Comparison of ENCODE assay signal across 11 cellular contexts in the genomic region with DNA sequence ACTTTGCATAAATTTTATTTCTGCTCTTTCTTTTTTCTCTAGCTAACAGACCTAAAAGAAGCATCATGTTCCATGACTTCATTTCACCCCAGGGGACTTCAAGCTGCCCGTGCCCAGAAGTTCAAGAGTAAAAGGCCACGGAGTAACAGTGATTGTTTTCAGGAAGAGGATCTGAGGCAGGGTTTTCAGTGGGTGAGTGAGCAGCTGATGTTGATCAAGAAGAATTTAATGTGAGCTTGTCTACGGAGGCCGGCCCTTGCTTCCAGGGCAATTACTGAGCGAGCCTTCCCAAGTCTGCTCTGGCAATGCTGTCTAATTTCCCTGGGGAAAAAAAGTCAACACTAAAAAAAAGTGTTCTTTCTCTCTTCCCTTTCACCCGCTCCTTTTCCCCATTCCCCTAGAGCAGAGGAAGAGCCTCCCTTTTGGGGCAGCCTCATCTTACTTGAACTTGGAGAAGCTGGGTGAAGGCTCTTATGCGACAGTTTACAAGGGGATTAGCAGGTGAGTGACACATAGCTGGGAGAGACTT. TPM values are rescaled to one million over a fixed set of nuclear protein-coding genes. Genes with fewer than 3 reads are reported as not detected.
A peak's percentile ranks its signal among the peaks of the same experiment; 100 is the strongest.
DNase-seq lines count a peak whose midpoint lies in the region; ATAC-seq and TF ChIP-seq lines count a peak whose summit lies in the region.
"Had no signal": no experiment of that assay in that cellular context is flagged by ENCODE, and none has a peak within 500 bp of the region (broad histone marks: within the 10 kb centered on the region; RNA-seq: fewer than 3 reads in every experiment).

No MANE protein-coding gene starts in this region.

- DNase-seq in H7 (peak; percentile 15), amniotic epithelial cell (ENCODE audit: low read depth) (peak; percentile 34), hepatic stellate cell (ENCODE audit: low spot score) (peak; percentile 64), suprapubic skin (ENCODE audit: low spot score in 2 of 2) (no peak), GM10266 (ENCODE audit: extremely low spot score) (no peak)
- no peak for DNase-seq in activated naive CD4-positive, alpha-beta T cell treated with anti-CD3 and anti-CD28 coated beads, Interleukin-2, amount 50 U/mL, for 72 hours (ENCODE audit: low spot score in 2 of 2)
- no peak for DNase-seq in central memory CD4-positive, alpha-beta T cell
- DNase-seq: T-helper 17 cell had no signal

- no peaks in the 10 kb centered on the region for H3K36me3 Mint-ChIP-seq in activated naive CD4-positive, alpha-beta T cell treated with anti-CD3 and anti-CD28 coated beads, Interleukin-2, amount 50 U/mL, for 72 hours

- peak overlapping the region; percentile 59 for H3K27ac ChIP-seq in suprapubic skin

- WGBS in suprapubic skin = 32% methylated on average over 7 of the region's 7 CpGs

- no peaks in the 10 kb centered on the region for H3K9me3 ChIP-seq in suprapubic skin

- TF ChIP-seq POLR2A in suprapubic skin (IDR thresholded peaks at IDR 0.05) = no peak

- H3K36me3 ChIP-seq in H7 (replicated peaks; ENCODE audit: control insufficient read depth, insufficient read depth, low read length) = no peaks in the 10 kb centered on the region
- H3K36me3 ChIP-seq in suprapubic skin = no peaks in the 10 kb centered on the region

- no peaks in the 10 kb centered on the region for H3K9me3 Mint-ChIP-seq in activated naive CD4-positive, alpha-beta T cell treated with anti-CD3 and anti-CD28 coated beads, Interleukin-2, amount 50 U/mL, for 72 hours

- ATAC-seq in activated naive CD4-positive, alpha-beta T cell treated with anti-CD3 and anti-CD28 coated beads, Interleukin-2, amount 50 U/mL, for 72 hours = no peak
- no peak for ATAC-seq in HG03108 (IDR thresholded peaks at IDR 0.05; ENCODE audit: unreplicated experiment)
- ATAC-seq: GM12878, HCT116, T-helper 17 cell had no signal

- TF ChIP-seq CTCF in suprapubic skin (IDR thresholded peaks at IDR 0.05) (no peak), GM10266 (IDR thresholded peaks at IDR 0.05; ENCODE audit: control insufficient read depth, insufficient read depth, low read depth, missing control alignments) (no peak)

- TF ChIP-seq EP300 in suprapubic skin (IDR thresholded peaks at IDR 0.05) = no peak

- H3K4me3 ChIP-seq in H7 (ENCODE audit: insufficient read depth, low read depth, low read length) (no peak overlapping the region), suprapubic skin (no peak overlapping the region)
- H3K4me3 ChIP-seq: GM12878 had no signal

- no peaks in the 10 kb centered on the region for H3K27me3 ChIP-seq in H7 (ENCODE audit: control insufficient read depth, insufficient read depth, low read length)
- H3K27me3 ChIP-seq in suprapubic skin = no peaks in the 10 kb centered on the region

- H3K27ac Mint-ChIP-seq in activated naive CD4-positive, alpha-beta T cell treated with anti-CD3 and anti-CD28 coated beads, Interleukin-2, amount 50 U/mL, for 72 hours = no peak overlapping the region
- H3K27ac Mint-ChIP-seq: T-helper 17 cell had no signal

- peaks cover 17% of the 10 kb centered on the region for H3K4me1 ChIP-seq in suprapubic skin

RNA-seq across cellular contexts. Expression of gene CDK15, which starts 1.2 kb away (rescaled TPM):
- not detected in 2 replicates for total RNA-seq in H7 (2014; rRNA removed; shearing (Covaris generic))
- total RNA-seq in suprapubic skin = under 1 TPM; 0.13 to 0.97 (median 0.66) TPM
- total RNA-seq in activated naive CD4-positive, alpha-beta T cell treated with anti-CD3 and anti-CD28 coated beads, Interleukin-2, amount 50 U/mL, for 72 hours = not detected
- total RNA-seq: T-helper 17 cell had no signal

RNA-seq across cellular contexts. Expression of gene ALS2, which starts 26.8 kb away (rescaled TPM):
- total RNA-seq in H7 (2014; rRNA removed; shearing (Covaris generic)) = 23.6 and 23.9 TPM in 2 replicates
- total RNA-seq in suprapubic skin = 10 to 100 TPM; 11.6 to 24.9 (median 19.1) TPM
- 10 to 100 TPM; 12.1 to 12.7 TPM for total RNA-seq in activated naive CD4-positive, alpha-beta T cell treated with anti-CD3 and anti-CD28 coated beads, Interleukin-2, amount 50 U/mL, for 72 hours

Comparison
In these comparisons a context has a peak if more than half of its experiments do, and no peak if none do; other contexts are left out.
1. DNase-seq: peak in H7 (single experiment), amniotic epithelial cell (single experiment) and hepatic stellate cell (single experiment); none in suprapubic skin (0 of 2), activated naive CD4-positive, alpha-beta T cell treated with anti-CD3 and anti-CD28 coated beads, Interleukin-2, amount 50 U/mL, for 72 hours (0 of 2), central memory CD4-positive, alpha-beta T cell (single experiment) and GM10266 (single experiment).